ENCODE assay signal across 19 cellular contexts in genomic region chr19:10737680-10738079, GRCh38. TPM values are rescaled to one million over a fixed set of nuclear protein-coding genes. Genes with fewer than 3 reads are reported as not detected.
A peak's percentile ranks its signal among the peaks of the same experiment; 100 is the strongest.
DNase-seq lines count a peak whose midpoint lies in the region; ATAC-seq, FAIRE-seq and TF ChIP-seq lines count a peak whose summit lies in the region.
"Had no signal": no experiment of that assay in that cellular context is flagged by ENCODE, and none has a peak within 500 bp of the region (broad histone marks: within the 10 kb centered on the region; RNA-seq: fewer than 3 reads in every experiment).

No MANE protein-coding gene starts in this region.

- H3K36me3 Mint-ChIP-seq in CD8-positive, alpha-beta memory T cell, result peaks cover 0 to 36% (median 0%) of the 10 kb centered on the region in 3 donors
- peaks cover 26 to 38% of the 10 kb centered on the region in 2 donors for H3K36me3 Mint-ChIP-seq in stimulated activated naive B cell treated with anti-CD40 and anti-IgM and Interleukin-4, amounts not matched to agents 10 μg/mL and 1 μg/mL and 100 μg/mL, for 72 hours

- no peak overlapping the region for H3K4me3 ChIP-seq in CD8-positive, alpha-beta memory T cell (ENCODE audit: low read length)
- H3K4me3 ChIP-seq in Peyer's patch (no peak overlapping the region), left lung (no peak overlapping the region), tibial artery (no peak overlapping the region)
- H3K4me3 ChIP-seq: ascending aorta had no signal

- H3K27ac Mint-ChIP-seq in CD8-positive, alpha-beta memory T cell, result peak overlapping the region in 3 of 8 donors; percentile 69 to 88 (median 75)
- H3K27ac Mint-ChIP-seq in stimulated activated naive B cell treated with anti-CD40 and anti-IgM and Interleukin-4, amounts not matched to agents 10 μg/mL and 1 μg/mL and 100 μg/mL, for 72 hours, result peak overlapping the region; percentile 96

- peak overlapping the region in 1 of 7 donors; percentile 28 for H3K4me3 Mint-ChIP-seq in CD8-positive, alpha-beta memory T cell
- H3K4me3 Mint-ChIP-seq in stimulated activated naive B cell treated with anti-CD40 and anti-IgM and Interleukin-4, amounts not matched to agents 10 μg/mL and 1 μg/mL and 100 μg/mL, for 72 hours, result peak overlapping the region; percentile 55 to 70
- H3K4me3 Mint-ChIP-seq: stimulated activated naive CD8-positive, alpha-beta T cell treated with anti-CD3 and anti-CD28 coated beads, Interleukin-15, Interleukin-2, amounts not matched to agents 100 ng/mL and 50 ng/mL, for 24 hours had no signal

- intact Hi-C loops in left lung (cut with DNase I) (no loop called here), tibial artery (cut with DNase I; ENCODE audit: low total_unique reads) (no loop called here)

- no peaks in the 10 kb centered on the region for H3K27me3 Mint-ChIP-seq in CD8-positive, alpha-beta memory T cell
- H3K27me3 Mint-ChIP-seq in stimulated activated naive B cell treated with anti-CD40 and anti-IgM and Interleukin-4, amounts not matched to agents 10 μg/mL and 1 μg/mL and 100 μg/mL, for 72 hours, result no peaks in the 10 kb centered on the region
- H3K27me3 Mint-ChIP-seq: stimulated activated naive CD8-positive, alpha-beta T cell treated with anti-CD3 and anti-CD28 coated beads, Interleukin-15, Interleukin-2, amounts not matched to agents 100 ng/mL and 50 ng/mL, for 24 hours had no signal

- no peak for TF ChIP-seq CTCF in Peyer's patch (IDR thresholded peaks at IDR 0.05)
- no peak for TF ChIP-seq CTCF in left lung (IDR thresholded peaks at IDR 0.05)
- TF ChIP-seq CTCF in tibial artery (IDR thresholded peaks at IDR 0.05), result no peak

- H3K4me1 ChIP-seq in CD8-positive, alpha-beta memory T cell (ENCODE audit: insufficient read depth, low read length), result peaks cover 21% of the 10 kb centered on the region
- H3K4me1 ChIP-seq in Peyer's patch (peaks cover 0 to 61% (median 16%) of the 10 kb centered on the region in 4 donors), left lung (peaks cover 23 to 91% of the 10 kb centered on the region in 2 donors), tibial artery (peaks cover 0 to 21% (median 7%) of the 10 kb centered on the region in 4 donors)
- H3K4me1 ChIP-seq: BE2C had no signal

- H3K27ac ChIP-seq in CD8-positive, alpha-beta memory T cell (ENCODE audit: low read depth, low read length), result peak overlapping the region; percentile 54
- H3K27ac ChIP-seq in Peyer's patch, result peak overlapping the region; percentile 43 to 95 (median 77)
- H3K27ac ChIP-seq in left lung, result peak overlapping the region; percentile 55 to 69
- no peak overlapping the region for H3K27ac ChIP-seq in tibial artery
- H3K27ac ChIP-seq: ascending aorta had no signal

- CTCF ChIA-PET in CD8-positive, alpha-beta memory T cell (lab: Charles Lee), result interaction anchor here (1.2 kb wide), 1 partner anchor 36 kb away, joined by 3 read pairs; the partner anchor contains the start of gene QTRT1

- H3K9me3 Mint-ChIP-seq in CD8-positive, alpha-beta memory T cell, result no peaks in the 10 kb centered on the region
- H3K9me3 Mint-ChIP-seq in stimulated activated naive B cell treated with anti-CD40 and anti-IgM and Interleukin-4, amounts not matched to agents 10 μg/mL and 1 μg/mL and 100 μg/mL, for 72 hours, result peaks cover 0 to 3% of the 10 kb centered on the region in 2 donors
- H3K9me3 Mint-ChIP-seq: stimulated activated naive CD8-positive, alpha-beta T cell treated with anti-CD3 and anti-CD28 coated beads, Interleukin-15, Interleukin-2, amounts not matched to agents 100 ng/mL and 50 ng/mL, for 24 hours had no signal

- FAIRE-seq in GM19239 (lab: Jason Lieb, UNC), result no peak

- ATAC-seq in left lung (peak; percentile 3), GM21360 (IDR thresholded peaks at IDR 0.05; ENCODE audit: unreplicated experiment) (no peak)
- ATAC-seq in stimulated activated naive B cell treated with anti-CD40 and anti-IgM and Interleukin-4, amounts not matched to agents 10 μg/mL and 1 μg/mL and 100 μg/mL, for 72 hours (replicated peaks), result peak; percentile 38
- ATAC-seq: PC-3 had no signal

- TF ChIP-seq POLR2A in Peyer's patch (IDR thresholded peaks at IDR 0.05), result no peak

- H3K9me3 ChIP-seq in CD8-positive, alpha-beta memory T cell (ENCODE audit: low read length), result no peaks in the 10 kb centered on the region
- H3K9me3 ChIP-seq in Peyer's patch (no peaks in the 10 kb centered on the region), left lung (no peaks in the 10 kb centered on the region), tibial artery (no peaks in the 10 kb centered on the region)
- H3K9me3 ChIP-seq: ascending aorta had no signal

- POLR2A ChIA-PET in CD8-positive, alpha-beta memory T cell (lab: Charles Lee), result no interaction called here

- H3K36me3 ChIP-seq in CD8-positive, alpha-beta memory T cell (ENCODE audit: insufficient read depth, low read length), result peaks cover 8% of the 10 kb centered on the region
- H3K36me3 ChIP-seq in Peyer's patch (peaks cover 0 to 6% (median 0%) of the 10 kb centered on the region in 3 donors), left lung (no peaks in the 10 kb centered on the region), tibial artery (no peaks in the 10 kb centered on the region)
- H3K36me3 ChIP-seq: ascending aorta had no signal

- H3K27me3 ChIP-seq in CD8-positive, alpha-beta memory T cell (ENCODE audit: insufficient read depth, low read length, poor library complexity, severe bottlenecking), result no peaks in the 10 kb centered on the region
- H3K27me3 ChIP-seq in Peyer's patch (no peaks in the 10 kb centered on the region), left lung (no peaks in the 10 kb centered on the region), tibial artery (no peaks in the 10 kb centered on the region)
- H3K27me3 ChIP-seq: ascending aorta, BE2C had no signal

- DNase-seq in CD8-positive, alpha-beta memory T cell, result no peak
- DNase-seq in Peyer's patch (no peak), left lung (no peak), GM19239 (ENCODE audit: insufficient read length, low spot score) (no peak), tibial artery (no peak)
- DNase-seq in stimulated activated naive B cell treated with anti-CD40 and anti-IgM and Interleukin-4, amounts not matched to agents 10 μg/mL and 1 μg/mL and 100 μg/mL, for 72 hours, result no peak
- DNase-seq: activated CD8-positive, alpha-beta memory T cell treated with anti-CD3 and anti-CD28 coated beads for 24 hours; activated gamma-delta T cell treated with Interleukin-2 at 50 U/mL for 16 hours; BE2C; erythroblast; HCEC 1CT; MM.1S; NCI-H2029 treated with DMSO at 0.1 percent for 48 hours; NCI-H69; PC-3; posterior cingulate gyrus had no signal

- H3K4me1 Mint-ChIP-seq in CD8-positive, alpha-beta memory T cell, result peaks cover 41 to 64% (median 50%) of the 10 kb centered on the region in 3 donors
- H3K4me1 Mint-ChIP-seq in stimulated activated naive B cell treated with anti-CD40 and anti-IgM and Interleukin-4, amounts not matched to agents 10 μg/mL and 1 μg/mL and 100 μg/mL, for 72 hours, result peaks cover 36 to 77% of the 10 kb centered on the region in 2 donors

RNA-seq across cellular contexts. Expression of gene DNM2, which starts 19.8 kb away (rescaled TPM):
- total RNA-seq in CD8-positive, alpha-beta memory T cell, result 100 to 1,000 TPM; 154 to 165 TPM
- 105 TPM for polyA plus RNA-seq in CD8-positive, alpha-beta memory T cell
- total RNA-seq in Peyer's patch, result 100 to 1,000 TPM; 353 to 827 (median 464) TPM
- 100 to 1,000 TPM; 195 to 268 TPM for total RNA-seq in left lung

RNA-seq across cellular contexts. Expression of gene QTRT1, which starts 36.4 kb away (rescaled TPM):
- 10 to 100 TPM; 76.1 to 80.1 TPM for total RNA-seq in CD8-positive, alpha-beta memory T cell
- polyA plus RNA-seq in CD8-positive, alpha-beta memory T cell, result 32.2 TPM
- total RNA-seq in Peyer's patch (10 to 100 TPM; 25.9 to 85.0 (median 38.3) TPM), left lung (10 to 100 TPM; 29.0 to 40.9 TPM)

Comparison
In these comparisons a context has a peak if more than half of its experiments do, and no peak if none do; other contexts are left out.
1. H3K27ac ChIP-seq: peak in CD8-positive, alpha-beta memory T cell (single experiment), Peyer's patch (4 of 4) and left lung (2 of 2); none in tibial artery (0 of 2).